ENCODE assay signal across 22 cellular contexts in genomic region chr5:142937265-142937877, GRCh38.
DNase-seq lines count a peak whose midpoint lies in the region; ATAC-seq and TF ChIP-seq lines count a peak whose summit lies in the region.
"Had no signal": no experiment of that assay in that cellular context is flagged by ENCODE, and none has a peak within 500 bp of the region (broad histone marks: within the 10 kb centered on the region; RNA-seq: fewer than 3 reads in every experiment).

No MANE protein-coding gene starts in this region.

- no peaks in the 10 kb centered on the region for H4K20me1 ChIP-seq in OCI-LY3 (ENCODE audit: insufficient read depth, low read length)

- no peaks in the 10 kb centered on the region for H3K27me3 ChIP-seq in heart left ventricle
- H3K27me3 ChIP-seq in OCI-LY3 (ENCODE audit: low read depth, low read length) = no peaks in the 10 kb centered on the region
- H3K27me3 ChIP-seq: Peyer's patch, SJCRH30 had no signal

- intact Hi-C loops in heart left ventricle (cut with DNase I) (loop anchor here in 1 of 10 donors (10.0 kb wide), 1 partner anchor 277 kb away; no protein-coding TSS in a partner anchor), left ventricle myocardium superior (cut with micrococcal nuclease) (no loop called here)

- no peaks in the 10 kb centered on the region for H3K79me2 ChIP-seq in OCI-LY3 (ENCODE audit: low read length)

- H2AFZ ChIP-seq in OCI-LY3 (ENCODE audit: low read depth, low read length) = no peak overlapping the region

- TF ChIP-seq CTCF in heart left ventricle (IDR thresholded peaks at IDR 0.05) = no peak
- TF ChIP-seq CTCF in OCI-LY3 (IDR thresholded peaks at IDR 0.05; ENCODE audit: low read depth, low read length) = no peak
- no peak for TF ChIP-seq CTCF in GM13976 (IDR thresholded peaks at IDR 0.05; ENCODE audit: borderline replicate concordance, control extremely low read depth, extremely low read depth, insufficient read depth, missing control alignments)

- H3K27ac Mint-ChIP-seq in immature natural killer cell = peak overlapping the region; percentile 4 to 69 (median 50)

- no peaks in the 10 kb centered on the region for H3K9me3 Mint-ChIP-seq in immature natural killer cell

- H3K9ac ChIP-seq in OCI-LY3 (ENCODE audit: low read length) = no peak overlapping the region

- H3K9me3 ChIP-seq in heart left ventricle (no peaks in the 10 kb centered on the region), OCI-LY3 (ENCODE audit: insufficient read depth, low read length) (no peaks in the 10 kb centered on the region)
- H3K9me3 ChIP-seq: Peyer's patch, SJCRH30 had no signal

- H3K27ac ChIP-seq in heart left ventricle (peak overlapping the region in 7 of 12 donors; percentile 3 to 45 (median 20)), OCI-LY3 (ENCODE audit: low read length) (no peak overlapping the region)
- H3K27ac ChIP-seq: Peyer's patch had no signal

- peak overlapping the region in 2 of 5 donors; percentile 24 to 61 for H3K4me3 Mint-ChIP-seq in immature natural killer cell

- H3K4me1 Mint-ChIP-seq in immature natural killer cell = peaks cover 79 to 96% of the 10 kb centered on the region in 2 donors

- H3K36me3 Mint-ChIP-seq in immature natural killer cell = peaks cover 11 to 35% (median 34%) of the 10 kb centered on the region in 3 donors

- peaks cover 1 to 6% (median 2%) of the 10 kb centered on the region in 3 donors for H3K27me3 Mint-ChIP-seq in immature natural killer cell (ENCODE audit: low read depth in 3 of 3)

- H3K4me1 ChIP-seq in heart left ventricle (peaks cover 0 to 87% (median 51%) of the 10 kb centered on the region in 12 donors), OCI-LY3 (ENCODE audit: low read length) (peaks cover 15% of the 10 kb centered on the region)

- TF ChIP-seq POLR2A in heart left ventricle (IDR thresholded peaks at IDR 0.05) = no peak

- DNase-seq in heart left ventricle (no peak), left ventricle myocardium superior (no peak), immature natural killer cell (no peak), putamen (ENCODE audit: low spot score) (no peak), NCI-H2081 (lab: John Stamatoyannopoulos, UW) (no peak), GM13976 (ENCODE audit: low spot score) (no peak)
- DNase-seq: 8988T; DMS 273 treated with DMSO at 0.1 percent for 48 hours; DND-41; KBM-7; NCI-H1092 treated with DMSO at 0.1 percent for 48 hours; NCI-H1436 treated with DMSO at 0.1 percent for 48 hours; NCI-H1930; NCI-H226; NCI-H510A treated with DMSO at 0.1 percent for 48 hours; NCI-H774; NK-92 treated with Interleukin-12 subunit alpha and Interleukin-12 subunit beta, amount 100 ng/mL, for 24 hours; Peyer's patch had no signal

- peak overlapping the region; percentile 40 for H3K4me2 ChIP-seq in OCI-LY3 (ENCODE audit: low read length)

- H3K4me3 ChIP-seq in heart left ventricle = no peak overlapping the region
- H3K4me3 ChIP-seq in OCI-LY3 (ENCODE audit: low read length) = no peak overlapping the region
- H3K4me3 ChIP-seq: GM12878, Peyer's patch, SJCRH30 had no signal

- peaks cover 0 to 16% (median 6%) of the 10 kb centered on the region in 9 donors for H3K36me3 ChIP-seq in heart left ventricle
- H3K36me3 ChIP-seq in OCI-LY3 (replicated peaks; ENCODE audit: low read depth, low read length) = no peaks in the 10 kb centered on the region

- in situ Hi-C loops in GM13976 (cut with MboI; ENCODE audit: low sequenced_read_pairs, unreplicated experiment) = no loop called here

- ATAC-seq in heart left ventricle (no peak), left ventricle myocardium superior (no peak)
- ATAC-seq: GM12878, HCT116 had no signal

- WGBS in heart left ventricle, 4 donors = 92 to 95% (median 93%) methylated on average over 6 of the region's 6 CpGs
